9 cellular contexts compared by ENCODE assay signal in the genomic region with DNA sequence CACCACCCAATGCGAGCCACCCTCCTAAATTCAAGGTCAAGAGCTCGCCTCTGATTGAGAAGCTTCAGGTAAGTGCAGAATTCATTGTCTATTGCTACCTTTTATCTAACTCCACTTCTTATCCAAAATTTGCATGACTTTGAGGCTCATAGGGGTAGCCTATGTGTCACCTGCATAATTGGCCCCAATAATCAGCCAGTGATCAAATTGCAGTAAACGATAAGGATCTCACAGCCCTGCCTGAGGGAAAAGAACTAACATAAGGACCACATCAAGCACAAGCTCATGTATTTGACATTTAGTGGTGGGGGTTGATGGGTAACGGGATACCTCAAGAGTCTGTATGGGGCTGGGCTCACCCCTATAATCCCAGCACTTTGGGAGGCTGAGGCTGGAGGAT.
"Had no signal": no experiment of that assay in that cellular context is flagged by ENCODE, and none has a peak within 500 bp of the region (broad histone marks: within the 10 kb centered on the region; RNA-seq: fewer than 3 reads in every experiment).

No MANE protein-coding gene starts in this region.

- H3K9me3 ChIP-seq: esophagus muscularis mucosa, right atrium auricular region, upper lobe of left lung had no signal

- H3K27ac Mint-ChIP-seq: activated CD8-positive, alpha-beta memory T cell treated with anti-CD3 and anti-CD28 coated beads, Interleukin-2, amount 10 ng/mL, durations not matched to agents 7 days and 5 days had no signal

- ATAC-seq: activated CD8-positive, alpha-beta memory T cell treated with anti-CD3 and anti-CD28 coated beads, Interleukin-2, amount 10 ng/mL, durations not matched to agents 7 days and 5 days; naive thymus-derived CD4-positive, alpha-beta T cell had no signal

- H3K4me3 ChIP-seq: esophagus muscularis mucosa, lung, right atrium auricular region, skin epidermis, upper lobe of left lung had no signal

- H3K27ac ChIP-seq: esophagus muscularis mucosa, right atrium auricular region, skin epidermis, upper lobe of left lung, VCaP had no signal

- H3K4me3 Mint-ChIP-seq: activated CD8-positive, alpha-beta memory T cell treated with anti-CD3 and anti-CD28 coated beads, Interleukin-2, amount 10 ng/mL, durations not matched to agents 7 days and 5 days; naive thymus-derived CD4-positive, alpha-beta T cell had no signal

- DNase-seq: activated CD4-positive, alpha-beta T cell treated with anti-CD3 and anti-CD28 coated beads for 48 hours; activated CD8-positive, alpha-beta memory T cell treated with anti-CD3 and anti-CD28 coated beads, Interleukin-2, amount 10 ng/mL, durations not matched to agents 7 days and 5 days; naive thymus-derived CD4-positive, alpha-beta T cell; upper lobe of left lung had no signal

- H3K27me3 Mint-ChIP-seq: activated CD8-positive, alpha-beta memory T cell treated with anti-CD3 and anti-CD28 coated beads, Interleukin-2, amount 10 ng/mL, durations not matched to agents 7 days and 5 days; naive thymus-derived CD4-positive, alpha-beta T cell had no signal

- H3K27me3 ChIP-seq: esophagus muscularis mucosa, right atrium auricular region, upper lobe of left lung had no signal
